Comparison of ENCODE assay signal across 32 cellular contexts in the genomic region with DNA sequence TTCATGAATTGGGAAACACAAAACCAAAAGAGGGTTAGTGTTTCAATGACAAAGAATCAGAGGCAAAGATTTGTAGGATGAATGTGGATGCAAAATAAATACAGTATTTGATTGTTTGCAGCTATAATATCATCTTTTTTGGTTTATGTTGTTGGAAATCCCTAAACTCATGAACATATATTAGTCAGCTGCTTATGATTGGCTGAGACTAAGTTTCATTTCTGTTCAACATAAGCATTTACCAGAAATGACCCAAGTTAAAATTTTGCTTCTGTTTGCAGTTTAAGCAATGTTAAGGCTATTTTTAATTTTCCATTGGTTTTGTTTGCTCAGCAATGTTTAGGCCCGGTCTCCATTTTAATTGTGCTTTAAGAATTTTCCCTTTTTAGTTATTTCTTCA. TPM values are rescaled to one million over a fixed set of nuclear protein-coding genes. Genes with fewer than 3 reads are reported as not detected.
DNase-seq lines count a peak whose midpoint lies in the region; ATAC-seq and TF ChIP-seq lines count a peak whose summit lies in the region.
"Had no signal": no experiment of that assay in that cellular context is flagged by ENCODE, and none has a peak within 500 bp of the region (broad histone marks: within the 10 kb centered on the region; RNA-seq: fewer than 3 reads in every experiment).

No MANE protein-coding gene starts in this region.

- TF ChIP-seq CTCF in uterus (IDR thresholded peaks at IDR 0.05), result no peak

- peaks cover 78% of the 10 kb centered on the region for H3K4me1 Mint-ChIP-seq in activated naive CD8-positive, alpha-beta T cell (ENCODE audit: low read depth)
- H3K4me1 Mint-ChIP-seq in stimulated activated naive CD8-positive, alpha-beta T cell treated with anti-CD3 and anti-CD28 coated beads, Interleukin-15, amount 100 ng/mL, for 72 hours, result peaks cover 81% of the 10 kb centered on the region
- H3K4me1 Mint-ChIP-seq: nephron had no signal

- no peaks in the 10 kb centered on the region for H3K4me1 ChIP-seq in uterus
- H3K4me1 ChIP-seq: HAP-1, lower lobe of right lung had no signal

- ATAC-seq in activated CD4-positive, CD25-positive, alpha-beta regulatory T cell treated with anti-CD3 and anti-CD28 coated beads, Interleukin-2, amount 50 U/mL, for 24 hours, result peak; percentile 44 to 65
- peak in 1 of 2 donors; percentile 72 for ATAC-seq in activated naive CD4-positive, alpha-beta T cell treated with anti-CD3 and anti-CD28 coated beads, Interleukin-2, amount 50 U/mL, for 72 hours
- ATAC-seq in stimulated activated naive CD8-positive, alpha-beta T cell treated with anti-CD3 and anti-CD28 coated beads, Interleukin-15, amount 100 ng/mL, for 72 hours, result peak; percentile 70
- no peak for ATAC-seq in GM18907 (IDR thresholded peaks at IDR 0.05; ENCODE audit: unreplicated experiment)
- ATAC-seq: lower lobe of right lung had no signal

- no peak overlapping the region for H3K4me3 Mint-ChIP-seq in activated naive CD8-positive, alpha-beta T cell
- peak overlapping the region in 1 of 2 donors; percentile 39 for H3K4me3 Mint-ChIP-seq in stimulated activated naive CD8-positive, alpha-beta T cell treated with anti-CD3 and anti-CD28 coated beads, Interleukin-15, amount 100 ng/mL, for 72 hours
- H3K4me3 Mint-ChIP-seq: CD14-positive monocyte, nephron had no signal

- H3K27ac ChIP-seq in uterus, result no peak overlapping the region
- H3K27ac ChIP-seq: HL-60, lower lobe of right lung, RWPE1 had no signal

- H3K27me3 ChIP-seq in uterus, result no peaks in the 10 kb centered on the region

- no peaks in the 10 kb centered on the region for H3K27me3 Mint-ChIP-seq in activated naive CD8-positive, alpha-beta T cell
- no peaks in the 10 kb centered on the region for H3K27me3 Mint-ChIP-seq in stimulated activated naive CD8-positive, alpha-beta T cell treated with anti-CD3 and anti-CD28 coated beads, Interleukin-15, amount 100 ng/mL, for 72 hours

- H3K4me3 ChIP-seq in uterus, result no peak overlapping the region
- H3K4me3 ChIP-seq: HAP-1, lower lobe of right lung had no signal

- H3K36me3 ChIP-seq in uterus, result no peaks in the 10 kb centered on the region
- H3K36me3 ChIP-seq: HAP-1, lower lobe of right lung had no signal

- intact Hi-C loops in uterus (cut with DNase I; ENCODE audit: low total_unique reads), result no loop called here

- H3K9me3 ChIP-seq in uterus, result no peaks in the 10 kb centered on the region
- H3K9me3 ChIP-seq: HAP-1, lower lobe of right lung had no signal

- TF ChIP-seq POLR2A in uterus (IDR thresholded peaks at IDR 0.05), result no peak

- DNase-seq in activated CD4-positive, CD25-positive, alpha-beta regulatory T cell treated with anti-CD3 and anti-CD28 coated beads, Interleukin-2, amount 50 U/mL, for 72 hours, result no peak
- DNase-seq in activated naive CD4-positive, alpha-beta T cell treated with anti-CD3 and anti-CD28 coated beads, Interleukin-2, amount 50 U/mL, for 72 hours (ENCODE audit: low spot score in 2 of 2), result no peak
- no peak for DNase-seq in activated naive CD4-positive, alpha-beta T cell treated with Interleukin-2 at 50 U/mL for 16 hours
- DNase-seq in stimulated activated naive CD8-positive, alpha-beta T cell treated with anti-CD3 and anti-CD28 coated beads, Interleukin-15, amount 100 ng/mL, for 72 hours, result no peak
- no peak for DNase-seq in uterus
- DNase-seq: activated CD8-positive, alpha-beta memory T cell treated with anti-CD3 and anti-CD28 coated beads, Interleukin-2, amount 50 U/mL, for 4 hours; activated gamma-delta T cell treated with Interleukin-2 at 50 U/mL for 16 hours; anterior cingulate cortex; Calu3; DMS79; KG1; kidney glomerular epithelial cell; lower lobe of right lung; NCI-H1105; NCI-H187; NCI-H2171 treated with DMSO at 0.1 percent for 48 hours; NCI-H510A treated with DMSO at 0.1 percent for 48 hours; stimulated activated CD4-positive, alpha-beta T cell treated with anti-CD3 and anti-CD28 coated beads, Interleukin-4, amount 100 ng/mL, for 24 hours; substantia nigra; trophoblast cell had no signal

- peaks cover 30 to 31% of the 10 kb centered on the region in 2 donors for H3K9me3 Mint-ChIP-seq in activated naive CD4-positive, alpha-beta T cell treated with anti-CD3 and anti-CD28 coated beads, Interleukin-2, amount 50 U/mL, for 72 hours
- peaks cover 6% of the 10 kb centered on the region for H3K9me3 Mint-ChIP-seq in activated naive CD8-positive, alpha-beta T cell (ENCODE audit: low read depth)
- peaks cover 12 to 25% of the 10 kb centered on the region in 2 donors for H3K9me3 Mint-ChIP-seq in stimulated activated naive CD8-positive, alpha-beta T cell treated with anti-CD3 and anti-CD28 coated beads, Interleukin-15, amount 100 ng/mL, for 72 hours

- peak overlapping the region; percentile 77 to 98 for H3K27ac Mint-ChIP-seq in activated naive CD4-positive, alpha-beta T cell treated with anti-CD3 and anti-CD28 coated beads, Interleukin-2, amount 50 U/mL, for 72 hours
- peak overlapping the region; percentile 94 for H3K27ac Mint-ChIP-seq in activated naive CD8-positive, alpha-beta T cell
- peak overlapping the region; percentile 92 to 96 for H3K27ac Mint-ChIP-seq in stimulated activated naive CD8-positive, alpha-beta T cell treated with anti-CD3 and anti-CD28 coated beads, Interleukin-15, amount 100 ng/mL, for 72 hours
- H3K27ac Mint-ChIP-seq: CD14-positive monocyte, nephron had no signal

- H3K36me3 Mint-ChIP-seq in activated naive CD4-positive, alpha-beta T cell treated with anti-CD3 and anti-CD28 coated beads, Interleukin-2, amount 50 U/mL, for 72 hours, result peaks cover 19 to 59% of the 10 kb centered on the region in 2 donors
- peaks cover 6% of the 10 kb centered on the region for H3K36me3 Mint-ChIP-seq in activated naive CD8-positive, alpha-beta T cell

RNA-seq across cellular contexts. Expression of gene GIMAP6, which starts 22.0 kb away (rescaled TPM):
- total RNA-seq in activated naive CD4-positive, alpha-beta T cell treated with anti-CD3 and anti-CD28 coated beads, Interleukin-2, amount 50 U/mL, for 72 hours, result 10 to 100 TPM; 35.9 to 43.2 TPM
- 10 to 100 TPM; 37.3 to 71.0 (median 60.9) TPM for total RNA-seq in uterus
- total RNA-seq: A172, bronchial epithelial cell, Calu3, MCF 10A, SK-MEL-5 had no signal

RNA-seq across cellular contexts. Expression of gene GIMAP4, which starts 43.0 kb away (rescaled TPM):
- 100 to 1,000 TPM; 202 to 336 TPM for total RNA-seq in activated naive CD4-positive, alpha-beta T cell treated with anti-CD3 and anti-CD28 coated beads, Interleukin-2, amount 50 U/mL, for 72 hours
- 100 to 1,000 TPM in 1 of 4 donors, 10 to 100 TPM in 3; 39.0 to 116 (median 75.7) TPM for total RNA-seq in uterus
- total RNA-seq: A172, bronchial epithelial cell, Calu3, MCF 10A, SK-MEL-5 had no signal
